10 cellular contexts compared by ENCODE assay signal in genomic region chr14:67335781-67336180, GRCh38. TPM values are rescaled to one million over a fixed set of nuclear protein-coding genes. Genes with fewer than 3 reads are reported as not detected.
DNase-seq lines count a peak whose midpoint lies in the region; ATAC-seq, FAIRE-seq and TF ChIP-seq lines count a peak whose summit lies in the region.
"Had no signal": no experiment of that assay in that cellular context is flagged by ENCODE, and none has a peak within 500 bp of the region (broad histone marks: within the 10 kb centered on the region; RNA-seq: fewer than 3 reads in every experiment).

No MANE protein-coding gene starts in this region.

- no peaks in the 10 kb centered on the region for H3K79me2 ChIP-seq in Karpas-422 (ENCODE audit: low read length)

- no peak for FAIRE-seq in bronchial epithelial cell (lab: Jason Lieb, UNC)

- H3K4me2 ChIP-seq in Karpas-422 (ENCODE audit: low read depth, low read length, poor library complexity, severe bottlenecking) = no peak overlapping the region

- peaks cover 29% of the 10 kb centered on the region; the same call in 1 of the 2 replicates for H3K36me3 ChIP-seq in Karpas-422 (ENCODE audit: insufficient read depth, low read length)
- H3K36me3 ChIP-seq in bronchial epithelial cell (ENCODE audit: control insufficient read depth, insufficient read depth, low read length) = peaks cover 6% of the 10 kb centered on the region

- no peaks in the 10 kb centered on the region for H3K9me3 ChIP-seq in Karpas-422 (ENCODE audit: low read length)
- H3K9me3 ChIP-seq: heart left ventricle had no signal

- DNase-seq in DMS53 (lab: John Stamatoyannopoulos, UW) = peak; percentile 38
- DNase-seq in DMS53 treated with DMSO at 0.1 percent for 48 hours (lab: John Stamatoyannopoulos, UW; ENCODE audit: unreplicated experiment) = no peak
- DNase-seq in Karpas-422 = peak; percentile 79
- no peak for DNase-seq in bronchial epithelial cell (ENCODE audit: low read depth)
- DNase-seq in myocyte (ENCODE audit: low read depth) = peak; percentile 12
- no peak for DNase-seq in T-helper 9 cell
- DNase-seq in medulla oblongata (ENCODE audit: extremely low spot score) = no peak
- DNase-seq: heart left ventricle, NCI-H226 had no signal

- no peak overlapping the region for H3K27ac ChIP-seq in Karpas-422 (ENCODE audit: low read length)
- H3K27ac ChIP-seq: heart left ventricle had no signal

- no peaks in the 10 kb centered on the region for H3K27me3 ChIP-seq in Karpas-422 (ENCODE audit: low read length)
- no peaks in the 10 kb centered on the region for H3K27me3 ChIP-seq in bronchial epithelial cell (ENCODE audit: control insufficient read depth, insufficient read depth, low read length)
- H3K27me3 ChIP-seq: heart left ventricle had no signal

- no peak for ATAC-seq in GM18867 (IDR thresholded peaks at IDR 0.05; ENCODE audit: unreplicated experiment)
- ATAC-seq: heart left ventricle had no signal

- H4K20me1 ChIP-seq in Karpas-422 (ENCODE audit: insufficient read depth, low read depth, low read length) = no peaks in the 10 kb centered on the region

- TF ChIP-seq CTCF in bronchial epithelial cell (IDR thresholded peaks at IDR 0.05; ENCODE audit: insufficient read depth, low read length, severe bottlenecking) = peak; percentile 15

- H3K4me3 ChIP-seq in Karpas-422 (ENCODE audit: low read length) (no peak overlapping the region), bronchial epithelial cell (ENCODE audit: low read depth, low read length) (no peak overlapping the region)
- H3K4me3 ChIP-seq: heart left ventricle had no signal

- H2AFZ ChIP-seq in Karpas-422 (ENCODE audit: low read length) = no peak overlapping the region

- H3K9me2 ChIP-seq in Karpas-422 (replicated peaks; ENCODE audit: insufficient read depth, low read length) = no peaks in the 10 kb centered on the region

- no peak overlapping the region for H3K9ac ChIP-seq in Karpas-422 (ENCODE audit: low read length)

- H3K4me1 ChIP-seq in Karpas-422 (ENCODE audit: low read length) = no peaks in the 10 kb centered on the region
- H3K4me1 ChIP-seq: heart left ventricle had no signal

RNA-seq across cellular contexts. Expression of gene ATP6V1D, which starts 23.8 kb away (rescaled TPM):
- total RNA-seq in Karpas-422 (2014; rRNA removed; shearing (Covaris generic); ENCODE audit: low replicate concordance) = 79.5 and 88.5 TPM in 2 replicates
- total RNA-seq in bronchial epithelial cell = 126 and 155 TPM in 2 replicates
- total RNA-seq in myocyte = 130 and 183 TPM in 2 replicates
- 75.2 TPM for polyA plus RNA-seq in myocyte (2012)

RNA-seq across cellular contexts. Expression of gene EIF2S1, which starts 24.3 kb away (rescaled TPM):
- total RNA-seq in Karpas-422 (2014; rRNA removed; shearing (Covaris generic); ENCODE audit: low replicate concordance) = 171 and 266 TPM in 2 replicates
- total RNA-seq in bronchial epithelial cell (356 and 395 TPM in 2 replicates), myocyte (180 and 194 TPM in 2 replicates)
- 92.8 TPM for polyA plus RNA-seq in myocyte (2012)

Comparison
In these comparisons a context has a peak if more than half of its experiments do, and no peak if none do; other contexts are left out.
1. DNase-seq: peak in DMS53 (single experiment), Karpas-422 (single experiment) and myocyte (single experiment); none in DMS53 treated with DMSO at 0.1 percent for 48 hours (single experiment), bronchial epithelial cell (single experiment), T-helper 9 cell (single experiment) and medulla oblongata (single experiment).